ENCODE assay signal across 8 cellular contexts in genomic region chr17:75078097-75079022, GRCh38. TPM values are rescaled to one million over a fixed set of nuclear protein-coding genes. Genes with fewer than 3 reads are reported as not detected.
DNase-seq lines count a peak whose midpoint lies in the region; ATAC-seq, FAIRE-seq and TF ChIP-seq lines count a peak whose summit lies in the region.

No MANE protein-coding gene starts in this region.

- H3K9me3 ChIP-seq in pancreas = no peaks in the 10 kb centered on the region

- H3K27ac ChIP-seq in 22Rv1 (peak overlapping the region; percentile 67), pancreas (peak overlapping the region; percentile 19 to 81 (median 71))

- no peak for TF ChIP-seq CTCF in 22Rv1 (IDR thresholded peaks at IDR 0.05)
- no peak for TF ChIP-seq CTCF in NB4 (IDR thresholded peaks at IDR 0.05; ENCODE audit: low read depth, low read length)
- TF ChIP-seq CTCF in pancreas (IDR thresholded peaks at IDR 0.05) = no peak

- H3K27me3 ChIP-seq in pancreas = no peaks in the 10 kb centered on the region

- intact Hi-C loops in pancreas (cut with DNase I) = no loop called here

- H3K4me3 ChIP-seq in NB4 (ENCODE audit: low read depth, low read length) = no peak overlapping the region
- peak overlapping the region in 1 of 4 donors; percentile 46 for H3K4me3 ChIP-seq in pancreas

- FAIRE-seq in pancreas (lab: Jason Lieb, UNC) (no peak), frontal cortex (lab: Jason Lieb, UNC) (no peak)

- TF ChIP-seq POLR2A in NB4 (IDR thresholded peaks at IDR 0.05; ENCODE audit: extremely low read depth, insufficient read length) = no peak

- WGBS in pancreas, 2 donors = 62 to 64% methylated on average over 19 of the region's 19 CpGs

- peaks cover 0 to 17% (median 5%) of the 10 kb centered on the region in 3 donors for H3K4me1 ChIP-seq in pancreas

- DNase-seq in NB4 (ENCODE audit: low read depth) (peak; percentile 57), epidermal melanocyte (ENCODE audit: insufficient read length, low spot score) (peak; percentile 45), pancreas (peak in 2 of 6 donors; percentile 36 to 43), frontal cortex (ENCODE audit: low spot score in 2 of 2) (no peak), activated gamma-delta T cell (lab: John Stamatoyannopoulos, UW) (no peak), NCI-H2171 (lab: John Stamatoyannopoulos, UW) (no peak)

- no peaks in the 10 kb centered on the region for H3K36me3 ChIP-seq in pancreas

- ATAC-seq in GM18520 (IDR thresholded peaks at IDR 0.05; ENCODE audit: unreplicated experiment) = peak; percentile 14
- ATAC-seq in pancreas = peak; percentile 32 to 46 (median 43)

RNA-seq across cellular contexts. Expression of gene SLC16A5, which starts 9.4 kb away (rescaled TPM):
- total RNA-seq in pancreas (1 to 10 TPM; 2.2 to 5.2 (median 4.0) TPM), frontal cortex (1.2 TPM)
- 1 to 10 TPM; 7.8 to 8.8 TPM for polyA plus RNA-seq in pancreas

RNA-seq across cellular contexts. Expression of gene KCTD2, which starts 31.3 kb away (rescaled TPM):
- total RNA-seq in pancreas (10 to 100 TPM in 1 of 6 donors, 1 to 10 TPM in 5; 6.3 to 13.2 (median 8.5) TPM), frontal cortex (28.9 TPM)
- 10 to 100 TPM; 13.0 to 14.6 TPM for polyA plus RNA-seq in pancreas

RNA-seq across cellular contexts. Expression of gene ARMC7, which starts 31.4 kb away (rescaled TPM):
- total RNA-seq in pancreas = 1 to 10 TPM; 2.3 to 7.4 (median 3.4) TPM
- polyA plus RNA-seq in pancreas = 1 to 10 TPM; 5.7 to 6.3 TPM
- 2.4 TPM for total RNA-seq in frontal cortex

RNA-seq across cellular contexts. Expression of gene ATP5PD, which starts 31.6 kb away (rescaled TPM):
- 100 to 1,000 TPM in 4 of 6 donors, 10 to 100 TPM in 2; 81.6 to 121 (median 105) TPM for total RNA-seq in pancreas
- 100 to 1,000 TPM; 215 to 229 TPM for polyA plus RNA-seq in pancreas
- total RNA-seq in frontal cortex = 106 TPM

RNA-seq across cellular contexts. Expression of gene NT5C, which starts 53.2 kb away (rescaled TPM):
- total RNA-seq in pancreas = 10 to 100 TPM; 14.4 to 32.3 (median 18.7) TPM
- polyA plus RNA-seq in pancreas = 10 to 100 TPM; 62.5 to 76.3 TPM
- 20.8 TPM for total RNA-seq in frontal cortex

Comparison
In these comparisons a context has a peak if more than half of its experiments do, and no peak if none do; other contexts are left out.
1. DNase-seq: peak in NB4 (single experiment) and epidermal melanocyte (single experiment); none in frontal cortex (0 of 2), activated gamma-delta T cell (single experiment) and NCI-H2171 (single experiment).